In genomic region chr16:67235816-67236547, GRCh38 we compare ENCODE assay signal across 10 cellular contexts. TPM values are rescaled to one million over a fixed set of nuclear protein-coding genes. Genes with fewer than 3 reads are reported as not detected.
DNase-seq lines count a peak whose midpoint lies in the region; TF ChIP-seq lines count a peak whose summit lies in the region.
"Had no signal": no experiment of that assay in that cellular context is flagged by ENCODE, and none has a peak within 500 bp of the region (broad histone marks: within the 10 kb centered on the region; RNA-seq: fewer than 3 reads in every experiment).

No MANE protein-coding gene starts in this region.

- H3K4me1 ChIP-seq in breast epithelium, result peaks cover 6 to 10% of the 10 kb centered on the region in 2 donors

- CTCF ChIA-PET in MCF 10A (lab: Yijun Ruan, JAX), result interaction anchor here (0.6 to 1.4 kb wide), 2 partner anchors 9 to 51 kb away, joined by 4 read pairs; partner anchors contain the start of gene TMEM208

- no peaks in the 10 kb centered on the region for H3K9me3 Mint-ChIP-seq in MCF 10A (ENCODE audit: unreplicated experiment)

- TF ChIP-seq CTCF in MCF 10A (IDR thresholded peaks at IDR 0.05; ENCODE audit: unreplicated experiment) (no peak), breast epithelium (IDR thresholded peaks at IDR 0.05) (no peak)

- H3K36me3 Mint-ChIP-seq in MCF 10A (ENCODE audit: insufficient read depth, unreplicated experiment), result peaks cover 42% of the 10 kb centered on the region

- H3K27ac ChIP-seq in breast epithelium, result peak overlapping the region in 1 of 2 donors; percentile 29

- POLR2A ChIA-PET in MCF 10A (lab: Yijun Ruan, JAX), result interaction anchor here (0.8 to 4.2 kb wide), 5 partner anchors 8 to 17 kb away, joined by 3 to 22 read pairs (median 4); partner anchors contain the start of genes FHOD1 and TMEM208

- no peaks in the 10 kb centered on the region for H3K9me3 ChIP-seq in breast epithelium

- no peak overlapping the region for H3K4me3 ChIP-seq in breast epithelium

- H3K4me3 Mint-ChIP-seq in MCF 10A (ENCODE audit: unreplicated experiment), result no peak overlapping the region
- H3K4me3 Mint-ChIP-seq: stimulated activated naive B cell treated with anti-CD40 and anti-IgM and Interleukin-4, amounts not matched to agents 10 μg/mL and 1 μg/mL and 100 μg/mL, for 72 hours had no signal

- H3K36me3 ChIP-seq in breast epithelium, result no peaks in the 10 kb centered on the region

- H3K27me3 ChIP-seq in breast epithelium, result no peaks in the 10 kb centered on the region

- no peak for DNase-seq in MCF 10A (ENCODE audit: unreplicated experiment)
- DNase-seq in breast epithelium (ENCODE audit: low spot score in 2 of 2), result no peak
- peak; percentile 53 for DNase-seq in T-helper 9 cell
- peak; percentile 81 for DNase-seq in central memory CD4-positive, alpha-beta T cell
- peak in 4 of 6 experiments; percentile 7 to 62 (median 34) for DNase-seq in stimulated activated naive CD4-positive, alpha-beta T cell (lab: John Stamatoyannopoulos, UW)
- no peak for DNase-seq in NCI-H1436 treated with DMSO at 0.1 percent for 48 hours (lab: John Stamatoyannopoulos, UW)
- no peak for DNase-seq in NK-92 (lab: John Stamatoyannopoulos, UW; ENCODE audit: unreplicated experiment)
- DNase-seq in SHP77 treated with DMSO at 0.1 percent for 48 hours (lab: John Stamatoyannopoulos, UW), result no peak

- H3K27ac Mint-ChIP-seq in MCF 10A (ENCODE audit: low read depth, unreplicated experiment), result peak overlapping the region; percentile 17
- H3K27ac Mint-ChIP-seq: progenitor cell of endocrine pancreas; stimulated activated naive B cell treated with anti-CD40 and anti-IgM and Interleukin-4, amounts not matched to agents 10 μg/mL and 1 μg/mL and 100 μg/mL, for 72 hours had no signal

- BruUV-seq in MCF 10A (replicated peaks; lab: Mats Ljungman, UMichigan), result no TSS peak

- no peaks in the 10 kb centered on the region for H3K27me3 Mint-ChIP-seq in MCF 10A (ENCODE audit: insufficient read depth, unreplicated experiment)
- H3K27me3 Mint-ChIP-seq: progenitor cell of endocrine pancreas; stimulated activated naive B cell treated with anti-CD40 and anti-IgM and Interleukin-4, amounts not matched to agents 10 μg/mL and 1 μg/mL and 100 μg/mL, for 72 hours had no signal

- intact Hi-C loops in MCF 10A (cut with micrococcal nuclease), result no loop called here
- intact Hi-C loops in breast epithelium (cut with DNase I; ENCODE audit: low total_unique reads), result no loop called here

- no peak for TF ChIP-seq POLR2A in breast epithelium (IDR thresholded peaks at IDR 0.05)

- peaks cover 6% of the 10 kb centered on the region for H3K4me1 Mint-ChIP-seq in MCF 10A (ENCODE audit: insufficient read depth, unreplicated experiment)

RNA-seq across cellular contexts. Expression of gene TMEM208, which starts 9.1 kb away (rescaled TPM):
- total RNA-seq in MCF 10A (2022) (44.4 and 55.5 TPM in 2 replicates), breast epithelium (10 to 100 TPM; 35.2 to 46.2 (median 44.2) TPM)

RNA-seq across cellular contexts. Expression of gene FHOD1, which starts 11.3 kb away (rescaled TPM):
- total RNA-seq in MCF 10A (2022) (12.1 and 14.7 TPM in 2 replicates), breast epithelium (10 to 100 TPM; 19.3 to 25.9 (median 22.6) TPM)

RNA-seq across cellular contexts. Expression of gene SLC9A5, which starts 12.8 kb away (rescaled TPM):
- total RNA-seq in MCF 10A (2022), result 0.40 and 1.4 TPM in 2 replicates
- 1 to 10 TPM in 2 of 3 donors, under 1 TPM in 1; 0.96 to 2.3 (median 1.3) TPM for total RNA-seq in breast epithelium

RNA-seq across cellular contexts. Expression of gene ELMO3, which starts 37.1 kb away (rescaled TPM):
- total RNA-seq in MCF 10A (2022), result 9.6 and 12.0 TPM in 2 replicates
- total RNA-seq in breast epithelium, result 10 to 100 TPM in 2 of 3 donors, 1 to 10 TPM in 1; 1.1 to 35.0 (median 19.7) TPM

RNA-seq across cellular contexts. Expression of gene PLEKHG4, which starts 43.4 kb away (rescaled TPM):
- total RNA-seq in MCF 10A (2022) (30.4 and 32.7 TPM in 2 replicates), breast epithelium (10 to 100 TPM; 15.0 to 26.2 (median 19.8) TPM)

Comparison
In these comparisons a context has a peak if more than half of its experiments do, and no peak if none do; other contexts are left out.
1. DNase-seq: peak in T-helper 9 cell (single experiment), central memory CD4-positive, alpha-beta T cell (single experiment) and stimulated activated naive CD4-positive, alpha-beta T cell (4 of 6); none in MCF 10A (single experiment), breast epithelium (0 of 2), NCI-H1436 treated with DMSO at 0.1 percent for 48 hours (single experiment), NK-92 (single experiment) and SHP77 treated with DMSO at 0.1 percent for 48 hours (single experiment).